In the genomic region with DNA sequence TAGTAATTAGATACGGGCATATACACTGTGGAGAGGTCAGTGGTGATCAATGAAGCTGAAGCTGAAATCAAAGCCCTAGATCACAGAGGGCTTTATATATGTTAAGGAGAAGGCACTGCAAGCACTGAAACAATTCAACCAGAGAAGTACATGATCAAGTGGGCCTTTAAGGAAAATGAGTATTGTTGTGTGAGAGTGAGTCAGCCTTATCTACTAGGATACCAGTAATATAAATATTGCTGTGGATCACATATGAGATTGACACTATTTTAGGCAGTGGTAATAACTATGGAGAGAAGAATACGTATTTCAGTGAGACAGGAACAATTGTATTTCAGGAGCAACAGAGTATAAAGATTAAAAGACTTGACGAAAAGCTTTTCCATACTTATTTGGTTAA, we compare ENCODE assay signal across 15 cellular contexts.
DNase-seq lines count a peak whose midpoint lies in the region; ATAC-seq and TF ChIP-seq lines count a peak whose summit lies in the region.
"Had no signal": no experiment of that assay in that cellular context is flagged by ENCODE, and none has a peak within 500 bp of the region (broad histone marks: within the 10 kb centered on the region; RNA-seq: fewer than 3 reads in every experiment).

No MANE protein-coding gene starts in this region.

- TF ChIP-seq CTCF in IMR-90 (conservative IDR thresholded peaks at IDR 0.05; ENCODE audit: low read depth, low read length) (no peak), SU-DHL-6 (IDR thresholded peaks at IDR 0.05; ENCODE audit: insufficient read depth, low read length, poor library complexity, severe bottlenecking) (no peak), GM13977 (IDR thresholded peaks at IDR 0.05; ENCODE audit: extremely low read depth, insufficient read depth, missing control alignments) (no peak)

- no peak overlapping the region for H2BK120ac ChIP-seq in IMR-90 (ENCODE audit: low read depth, low read length)
- no peak overlapping the region for H2BK120ac ChIP-seq in mesenchymal stem cell (ENCODE audit: low read depth, low read length)

- intact Hi-C loops in IMR-90 (cut with micrococcal nuclease), result no loop called here

- no peaks in the 10 kb centered on the region for H3K79me2 ChIP-seq in SU-DHL-6 (ENCODE audit: insufficient read depth, low read length)

- H3K23ac ChIP-seq in IMR-90 (ENCODE audit: low read depth, low read length) (no peak overlapping the region), mesenchymal stem cell (ENCODE audit: low read length in 2 of 2) (no peak overlapping the region)

- CTCF ChIA-PET in IMR-90 (lab: Yijun Ruan, JAX), result no interaction called here

- H4K20me1 ChIP-seq in IMR-90 (ENCODE audit: insufficient read depth, low read length), result no peaks in the 10 kb centered on the region
- no peaks in the 10 kb centered on the region for H4K20me1 ChIP-seq in SU-DHL-6 (ENCODE audit: low read depth, low read length)

- no peak for ATAC-seq in IMR-90 (ENCODE audit: low read depth)
- ATAC-seq in GM21619 (IDR thresholded peaks at IDR 0.05; ENCODE audit: unreplicated experiment), result no peak
- ATAC-seq in HG03378 (IDR thresholded peaks at IDR 0.05; ENCODE audit: unreplicated experiment), result no peak
- ATAC-seq: K562 had no signal

- H4K8ac ChIP-seq in IMR-90 (ENCODE audit: low read depth in 2 of 2, low read length in 2 of 2) (no peak overlapping the region), mesenchymal stem cell (ENCODE audit: low read length) (no peak overlapping the region)

- H3K56ac ChIP-seq in IMR-90 (ENCODE audit: extremely low read depth, insufficient read depth, low read length), result no peak overlapping the region

- no TSS peak for BruUV-seq in IMR-90 (replicated peaks; lab: Mats Ljungman, UMichigan)

- no peak overlapping the region for H3K9ac ChIP-seq in IMR-90 (ENCODE audit: low read depth, low read length)
- H3K9ac ChIP-seq in SU-DHL-6 (ENCODE audit: low read length), result no peak overlapping the region
- no peak overlapping the region for H3K9ac ChIP-seq in mesenchymal stem cell (ENCODE audit: low read length)

- H2BK12ac ChIP-seq in mesenchymal stem cell (ENCODE audit: low read length in 2 of 2), result no peak overlapping the region

- no peak overlapping the region for H4K91ac ChIP-seq in IMR-90 (ENCODE audit: insufficient read depth, low read depth, low read length)
- H4K91ac ChIP-seq in mesenchymal stem cell (ENCODE audit: low read length), result no peak overlapping the region

- POLR2A ChIA-PET in IMR-90 (lab: Charles Lee; ENCODE audit: unreplicated experiment), result no interaction called here

- in situ Hi-C loops in IMR-90 (cut with MboI; ENCODE audit: low sequenced_read_pairs) (no loop called here), GM13977 (cut with MboI; ENCODE audit: low pct_unique_long_range_greater_than_20kb, low sequenced_read_pairs, unreplicated experiment) (no loop called here)

- H2BK15ac ChIP-seq in IMR-90 (ENCODE audit: low read depth, low read length), result no peak overlapping the region
- H2BK15ac ChIP-seq in mesenchymal stem cell (ENCODE audit: low read depth, poor library complexity, severe bottlenecking), result no peak overlapping the region

- H3K4ac ChIP-seq in IMR-90 (ENCODE audit: low read depth, low read length) (no peak overlapping the region), mesenchymal stem cell (ENCODE audit: low read depth in 1 of 2, low read length in 2 of 2) (no peak overlapping the region)

- no peaks in the 10 kb centered on the region for H3K9me2 ChIP-seq in SU-DHL-6 (replicated peaks; ENCODE audit: insufficient read depth, low read length)

- H2AK9ac ChIP-seq in IMR-90 (replicated peaks; ENCODE audit: low read depth, low read length, poor library complexity), result no peak overlapping the region

- H3K4me2 ChIP-seq in IMR-90 (ENCODE audit: low read depth, low read length) (no peak overlapping the region), SU-DHL-6 (ENCODE audit: low read depth, low read length, poor library complexity, severe bottlenecking) (no peak overlapping the region), mesenchymal stem cell (ENCODE audit: low read length, poor library complexity, severe bottlenecking) (no peak overlapping the region)

- H3K27ac ChIP-seq in IMR-90 (ENCODE audit: insufficient read depth, low read length), result no peak overlapping the region
- H3K27ac ChIP-seq in SU-DHL-6 (ENCODE audit: low read depth, low read length), result no peak overlapping the region
- no peak overlapping the region for H3K27ac ChIP-seq in mesenchymal stem cell (ENCODE audit: low read length, poor library complexity, severe bottlenecking)
- H3K27ac ChIP-seq: Peyer's patch had no signal

- H3K4me1 ChIP-seq in IMR-90 (ENCODE audit: control insufficient read depth, insufficient read depth, low read length) (peaks cover 1% of the 10 kb centered on the region; the same call in 1 of the 2 replicates), mesenchymal stem cell (ENCODE audit: control insufficient read depth, insufficient read depth, low read depth, low read length) (no peaks in the 10 kb centered on the region)
- H3K4me1 ChIP-seq: HAP-1, Peyer's patch had no signal

- dilution Hi-C loops in IMR-90 (cut with HindIII; ENCODE audit: low sequenced_read_pairs, unreplicated experiment), result no loop called here

- H3K27me3 ChIP-seq in IMR-90 (ENCODE audit: control insufficient read depth, insufficient read depth, low read length) (no peaks in the 10 kb centered on the region), SU-DHL-6 (ENCODE audit: low read length) (no peaks in the 10 kb centered on the region), mesenchymal stem cell (ENCODE audit: control insufficient read depth in 1 of 2, insufficient read depth in 1 of 2, low read length in 2 of 2) (no peaks in the 10 kb centered on the region)
- H3K27me3 ChIP-seq: Peyer's patch had no signal

- no peaks in the 10 kb centered on the region for H3K79me1 ChIP-seq in IMR-90 (ENCODE audit: low read depth in 1 of 2, low read length in 2 of 2)
- no peaks in the 10 kb centered on the region for H3K79me1 ChIP-seq in mesenchymal stem cell (replicated peaks; ENCODE audit: low read length, poor library complexity, severe bottlenecking)

- H3K14ac ChIP-seq in IMR-90 (replicated peaks; ENCODE audit: low read depth, low read length) (no peak overlapping the region), mesenchymal stem cell (ENCODE audit: low read length in 2 of 2) (no peak overlapping the region)

- no peak overlapping the region for H2BK5ac ChIP-seq in IMR-90 (ENCODE audit: low read depth, low read length, poor library complexity, severe bottlenecking)
- H2BK5ac ChIP-seq in mesenchymal stem cell (ENCODE audit: low read depth, low read length, poor library complexity, severe bottlenecking), result no peak overlapping the region

- DNase-seq in IMR-90, result peak; percentile 70
- DNase-seq in dermis blood vessel endothelial cell, result peak; percentile 73
- peak; percentile 26 for DNase-seq in mesenchymal stem cell
- no peak for DNase-seq in GM13977 (ENCODE audit: low spot score)
- DNase-seq in SIG-M5 (lab: John Stamatoyannopoulos, UW), result no peak
- DNase-seq: C1 segment of cervical spinal cord, NCI-H146, NCI-H524, Peyer's patch, Right ventricle myocardium superior had no signal

- peak overlapping the region; percentile 20; the same call in 1 of the 2 replicates for H2BK20ac ChIP-seq in IMR-90 (ENCODE audit: low read depth, low read length)

- H3K4me3 ChIP-seq in IMR-90 (ENCODE audit: insufficient read depth, low read depth, low read length) (no peak overlapping the region), SU-DHL-6 (ENCODE audit: insufficient read depth, low read length, poor library complexity, severe bottlenecking) (no peak overlapping the region), mesenchymal stem cell (ENCODE audit: insufficient read depth in 1 of 2, low read depth in 1 of 2, low read length in 2 of 2) (no peak overlapping the region)
- H3K4me3 ChIP-seq: HAP-1, K562, Peyer's patch had no signal

- peak overlapping the region; percentile 64; the same call in 1 of the 2 replicates for H3K18ac ChIP-seq in IMR-90 (ENCODE audit: low read depth, low read length)
- no peak overlapping the region for H3K18ac ChIP-seq in mesenchymal stem cell (ENCODE audit: low read depth in 1 of 2, low read length in 2 of 2)

- H3K9me3 ChIP-seq in IMR-90 (ENCODE audit: control insufficient read depth, insufficient read depth, low read length) (no peaks in the 10 kb centered on the region), SU-DHL-6 (ENCODE audit: insufficient read depth, low read length) (no peaks in the 10 kb centered on the region), mesenchymal stem cell (ENCODE audit: control insufficient read depth, low read length) (no peaks in the 10 kb centered on the region)
- H3K9me3 ChIP-seq: HAP-1, Peyer's patch had no signal

- H2AFZ ChIP-seq in IMR-90 (replicated peaks; ENCODE audit: low read length, poor library complexity), result no peak overlapping the region
- H2AFZ ChIP-seq in SU-DHL-6 (ENCODE audit: low read depth, low read length, severe bottlenecking), result peak overlapping the region; percentile 4
- H2AFZ ChIP-seq in mesenchymal stem cell (ENCODE audit: low read depth, low read length), result no peak overlapping the region

- H3K36me3 ChIP-seq in IMR-90 (ENCODE audit: control insufficient read depth, insufficient read depth, low read length), result no peaks in the 10 kb centered on the region
- no peaks in the 10 kb centered on the region for H3K36me3 ChIP-seq in SU-DHL-6 (ENCODE audit: low read length)
- no peaks in the 10 kb centered on the region for H3K36me3 ChIP-seq in mesenchymal stem cell (ENCODE audit: control insufficient read depth in 1 of 2, insufficient read depth in 2 of 2, low read depth in 1 of 2, low read length in 2 of 2)
- H3K36me3 ChIP-seq: HAP-1, Peyer's patch had no signal

- WGBS in IMR-90 (ENCODE audit: extremely low coverage in 2 of 2, insufficient read length in 1 of 2), 2 experiments, result 100% methylated on average over 1 of the region's 3 CpGs; no CpG with 5 or more reads in 1 of the 2 experiments
- WGBS in mesenchymal stem cell, result 81% methylated on average over 3 of the region's 3 CpGs

- no peak overlapping the region for H2AK5ac ChIP-seq in IMR-90 (ENCODE audit: low read depth, low read length)
- H2AK5ac ChIP-seq in mesenchymal stem cell (ENCODE audit: low read length, severe bottlenecking), result no peak overlapping the region

- no peaks in the 10 kb centered on the region for H3K9me1 ChIP-seq in IMR-90 (ENCODE audit: insufficient read depth, low read length)

- no peak for TF ChIP-seq RAD21 in IMR-90 (IDR thresholded peaks at IDR 0.05; ENCODE audit: low read length)

- H4K5ac ChIP-seq in IMR-90 (ENCODE audit: low read depth, low read length), result no peak overlapping the region

- no peak for TF ChIP-seq POLR2A in IMR-90 (IDR thresholded peaks at IDR 0.05; ENCODE audit: low read depth, low read length)

- H3F3A ChIP-seq in SU-DHL-6 (ENCODE audit: insufficient read depth), result no peaks in the 10 kb centered on the region

TF ChIP-seq in IMR-90, 13 proteins besides CTCF, POLR2A, EP300 and RAD21:
- no peak for TF ChIP-seq MAZ (IDR thresholded peaks at IDR 0.05; ENCODE audit: borderline replicate concordance, low read depth, low read length)
- 0 out of 2 replicates have a peak, but pooled peaks have one; percentile 29 for TF ChIP-seq FOS (IDR thresholded peaks at IDR 0.05; ENCODE audit: low read depth, low read length)

Comparison
In these comparisons a context has a peak if more than half of its experiments do, and no peak if none do; other contexts are left out.
1. DNase-seq: peak in IMR-90 (single experiment), dermis blood vessel endothelial cell (single experiment) and mesenchymal stem cell (single experiment); none in GM13977 (single experiment) and SIG-M5 (single experiment).